In genomic region chr20:47225458-47225857, GRCh38 we compare ENCODE assay signal across 19 cellular contexts.
DNase-seq lines count a peak whose midpoint lies in the region; ATAC-seq, FAIRE-seq and TF ChIP-seq lines count a peak whose summit lies in the region.
"Had no signal": no experiment of that assay in that cellular context is flagged by ENCODE, and none has a peak within 500 bp of the region (broad histone marks: within the 10 kb centered on the region; RNA-seq: fewer than 3 reads in every experiment).

No MANE protein-coding gene starts in this region.

- no peak overlapping the region for H2AFZ ChIP-seq in K562 (ENCODE audit: low read depth, low read length)

- H3K9me1 ChIP-seq in K562 (ENCODE audit: control insufficient read depth, insufficient read depth, low read length): no peaks in the 10 kb centered on the region

- H3K27ac Mint-ChIP-seq in activated CD8-positive, alpha-beta T cell treated with anti-CD3 and anti-CD28 coated beads, Interleukin-2, amount 10 ng/mL, durations not matched to agents 7 days and 5 days: peak overlapping the region; percentile 43
- H3K27ac Mint-ChIP-seq in activated CD8-positive, alpha-beta T cell treated with anti-CD3 and anti-CD28 coated beads for 36 hours: no peak overlapping the region
- peak overlapping the region; percentile 73 for H3K27ac Mint-ChIP-seq in nephron progenitor cell
- H3K27ac Mint-ChIP-seq: HFFc6 had no signal

- H3K4me1 Mint-ChIP-seq in activated CD8-positive, alpha-beta T cell treated with anti-CD3 and anti-CD28 coated beads, Interleukin-2, amount 10 ng/mL, durations not matched to agents 7 days and 5 days (ENCODE audit: low read depth): peaks cover 14% of the 10 kb centered on the region
- no peaks in the 10 kb centered on the region for H3K4me1 Mint-ChIP-seq in activated CD8-positive, alpha-beta T cell treated with anti-CD3 and anti-CD28 coated beads for 36 hours (ENCODE audit: low read depth)
- peaks cover under 1% of the 10 kb centered on the region for H3K4me1 Mint-ChIP-seq in nephron progenitor cell

- no TSS peak for BruUV-seq in K562 (replicated peaks; lab: Mats Ljungman, UMichigan)

- H4K20me1 ChIP-seq in BLaER1 (peaks cover 87% of the 10 kb centered on the region), K562 (replicated peaks; ENCODE audit: control insufficient read depth, insufficient read depth, low read length) (peaks cover 10% of the 10 kb centered on the region; the same call in 1 of the 2 replicates)

- no peak for ATAC-seq in activated CD8-positive, alpha-beta T cell treated with anti-CD3 and anti-CD28 coated beads, Interleukin-2, amount 10 ng/mL, durations not matched to agents 7 days and 5 days
- no peak for ATAC-seq in activated CD8-positive, alpha-beta T cell treated with anti-CD3 and anti-CD28 coated beads for 36 hours
- no peak for ATAC-seq in K562
- no peak for ATAC-seq in HG02678 (IDR thresholded peaks at IDR 0.05; ENCODE audit: unreplicated experiment)
- ATAC-seq: A549; CD8-positive, alpha-beta T cell; HCT116 had no signal

- H3K4me2 ChIP-seq in BLaER1 (peak overlapping the region; percentile 4; the same call in 1 of the 2 replicates), K562 (ENCODE audit: insufficient read depth, low read length) (no peak overlapping the region)
- H3K4me2 ChIP-seq: A549 had no signal

- H3K27me3 ChIP-seq in BLaER1 (no peaks in the 10 kb centered on the region), K562 (ENCODE audit: control insufficient read depth in 2 of 2, insufficient read depth in 2 of 2, low read length in 2 of 2) (no peaks in the 10 kb centered on the region; a peak in 1 of 5 replicates)
- H3K27me3 ChIP-seq: BLaER1 treated with 17β-estradiol and CSF1 and Interleukin-3, amounts not matched to agents 10 nM and 100 nM had no signal

- intact Hi-C loops in activated CD8-positive, alpha-beta T cell treated with anti-CD3 and anti-CD28 coated beads for 36 hours (cut with micrococcal nuclease): no loop called here
- intact Hi-C loops in K562 (cut with micrococcal nuclease): no loop called here

- POLR2A ChIA-PET in activated CD8-positive, alpha-beta T cell treated with anti-CD3 and anti-CD28 coated beads, Interleukin-2, amount 10 ng/mL, durations not matched to agents 7 days and 5 days (lab: Charles Lee): no interaction called here
- POLR2A ChIA-PET in activated CD8-positive, alpha-beta T cell treated with anti-CD3 and anti-CD28 coated beads for 36 hours (lab: Charles Lee): interaction anchor here (1.4 kb wide), 1 partner anchor 10 kb away, joined by 3 read pairs; no protein-coding TSS in a partner anchor
- POLR2A ChIA-PET in K562 (lab: Yijun Ruan, JAX): interaction anchor here (0.6 kb wide), 2 partner anchors 20 to 481 kb away, joined by 3 to 4 read pairs; no protein-coding TSS in a partner anchor

- H3K4me1 ChIP-seq in BLaER1 (peaks cover 60% of the 10 kb centered on the region), K562 (replicated peaks in 1 of 2; ENCODE audit: control insufficient read depth in 2 of 2, insufficient read depth in 2 of 2, low read length in 2 of 2) (peaks cover 0 to 4% of the 10 kb centered on the region in 2 experiments; a peak in 2 of 5 replicates)
- H3K4me1 ChIP-seq: A549 had no signal

- WGBS in K562 (ENCODE audit: insufficient coverage, low coverage, missing lambda C conversion rate): no CpG with 5 or more reads among the region's 1 CpG

- no peak overlapping the region for H3K27ac ChIP-seq in BLaER1
- H3K27ac ChIP-seq in K562 (ENCODE audit: extremely low read depth, low read depth, low read length): no peak overlapping the region
- H3K27ac ChIP-seq: 22Rv1, A549 had no signal

- TF ChIP-seq CTCF in activated CD8-positive, alpha-beta T cell treated with anti-CD3 and anti-CD28 coated beads for 36 hours (IDR thresholded peaks at IDR 0.05): no peak
- TF ChIP-seq CTCF in K562 (IDR thresholded peaks at IDR 0.05 in 2 of 3, conservative IDR thresholded peaks at IDR 0.05 in 1 of 3; ENCODE audit: insufficient read depth in 2 of 3, low read depth in 1 of 3, low read length in 3 of 3) (no peak), nephron progenitor cell (IDR thresholded peaks at IDR 0.05) (no peak)

- peaks cover 61% of the 10 kb centered on the region for H3K36me3 Mint-ChIP-seq in activated CD8-positive, alpha-beta T cell treated with anti-CD3 and anti-CD28 coated beads, Interleukin-2, amount 10 ng/mL, durations not matched to agents 7 days and 5 days (ENCODE audit: low read depth)
- peaks cover 34% of the 10 kb centered on the region for H3K36me3 Mint-ChIP-seq in activated CD8-positive, alpha-beta T cell treated with anti-CD3 and anti-CD28 coated beads for 36 hours (ENCODE audit: low read depth)
- peaks cover 79% of the 10 kb centered on the region for H3K36me3 Mint-ChIP-seq in nephron progenitor cell (ENCODE audit: low read depth)

- H3K36me3 ChIP-seq in BLaER1 (peaks cover 98% of the 10 kb centered on the region), K562 (ENCODE audit: control insufficient read depth, insufficient read depth, low read length) (peaks cover 98% of the 10 kb centered on the region)

- H3K4me3 ChIP-seq in BLaER1 (no peak overlapping the region), K562 (no peak overlapping the region)
- H3K4me3 ChIP-seq: A549; BLaER1 treated with 17β-estradiol and CSF1 and Interleukin-3, amounts not matched to agents 10 nM and 100 nM had no signal

- no peak overlapping the region for H3K9ac ChIP-seq in BLaER1
- no peak overlapping the region for H3K9ac ChIP-seq in K562 (ENCODE audit: insufficient read depth in 1 of 2, low read depth in 2 of 2, low read length in 2 of 2)
- H3K9ac ChIP-seq: BLaER1 treated with 17β-estradiol and CSF1 and Interleukin-3, amounts not matched to agents 10 nM and 100 nM had no signal

- H3K27me3 Mint-ChIP-seq in activated CD8-positive, alpha-beta T cell treated with anti-CD3 and anti-CD28 coated beads, Interleukin-2, amount 10 ng/mL, durations not matched to agents 7 days and 5 days (ENCODE audit: low read depth): no peaks in the 10 kb centered on the region
- H3K27me3 Mint-ChIP-seq in activated CD8-positive, alpha-beta T cell treated with anti-CD3 and anti-CD28 coated beads for 36 hours: no peaks in the 10 kb centered on the region
- H3K27me3 Mint-ChIP-seq in nephron progenitor cell (ENCODE audit: low read depth, poor library complexity): no peaks in the 10 kb centered on the region

- H3K9me3 ChIP-seq in BLaER1: no peaks in the 10 kb centered on the region
- no peaks in the 10 kb centered on the region for H3K9me3 ChIP-seq in K562 (replicated peaks; ENCODE audit: control insufficient read depth, insufficient read depth, low read depth, low read length)
- H3K9me3 ChIP-seq: A549; BLaER1 treated with 17β-estradiol and CSF1 and Interleukin-3, amounts not matched to agents 10 nM and 100 nM had no signal

- CTCF ChIA-PET in activated CD8-positive, alpha-beta T cell treated with anti-CD3 and anti-CD28 coated beads, Interleukin-2, amount 10 ng/mL, durations not matched to agents 7 days and 5 days (lab: Charles Lee): interaction anchor here (1.3 kb wide), 1 partner anchor 158 kb away, joined by 4 read pairs; no protein-coding TSS in a partner anchor
- CTCF ChIA-PET in activated CD8-positive, alpha-beta T cell treated with anti-CD3 and anti-CD28 coated beads for 36 hours (lab: Charles Lee): interaction anchor here (1.8 kb wide), 1 partner anchor 12 kb away, joined by 6 read pairs; no protein-coding TSS in a partner anchor
- CTCF ChIA-PET in K562 (lab: Yijun Ruan, JAX; ENCODE audit: low intra/inter-chr PET ratio): no interaction called here

- H3K79me2 ChIP-seq in K562 (ENCODE audit: control insufficient read depth, insufficient read depth, low read length): peaks cover 48% of the 10 kb centered on the region

- no peak for FAIRE-seq in K562 (lab: Jason Lieb, UNC)
- FAIRE-seq: A549, HTR-8/SVneo had no signal

- H3K9me3 Mint-ChIP-seq in activated CD8-positive, alpha-beta T cell treated with anti-CD3 and anti-CD28 coated beads, Interleukin-2, amount 10 ng/mL, durations not matched to agents 7 days and 5 days (ENCODE audit: insufficient read depth): no peaks in the 10 kb centered on the region
- H3K9me3 Mint-ChIP-seq in activated CD8-positive, alpha-beta T cell treated with anti-CD3 and anti-CD28 coated beads for 36 hours: no peaks in the 10 kb centered on the region
- no peaks in the 10 kb centered on the region for H3K9me3 Mint-ChIP-seq in nephron progenitor cell
- H3K9me3 Mint-ChIP-seq: CD8-positive, alpha-beta T cell; HFFc6 had no signal

- H3K4me3 Mint-ChIP-seq in activated CD8-positive, alpha-beta T cell treated with anti-CD3 and anti-CD28 coated beads, Interleukin-2, amount 10 ng/mL, durations not matched to agents 7 days and 5 days: no peak overlapping the region
- no peak overlapping the region for H3K4me3 Mint-ChIP-seq in activated CD8-positive, alpha-beta T cell treated with anti-CD3 and anti-CD28 coated beads for 36 hours
- H3K4me3 Mint-ChIP-seq in nephron progenitor cell: no peak overlapping the region
- H3K4me3 Mint-ChIP-seq: CD8-positive, alpha-beta T cell; HFFc6 had no signal

- DNase-seq in activated CD8-positive, alpha-beta T cell treated with anti-CD3 and anti-CD28 coated beads, Interleukin-2, amount 10 ng/mL, durations not matched to agents 7 days and 5 days: no peak
- DNase-seq in activated CD8-positive, alpha-beta T cell treated with anti-CD3 and anti-CD28 coated beads for 36 hours: no peak
- no peak for DNase-seq in K562 (ENCODE audit: extremely low read depth in 1 of 4, low spot score in 3 of 4)
- no peak for DNase-seq in nephron progenitor cell
- no peak for DNase-seq in activated CD4-positive, CD25-positive, alpha-beta regulatory T cell treated with anti-CD3 and anti-CD28 coated beads, Interleukin-2, amount 50 U/mL, for 72 hours
- DNase-seq: Calu3; CD8-positive, alpha-beta T cell; DMS79 treated with DMSO at 0.1 percent for 48 hours; GF-D8; GOT3; H7; HFFc6 had no signal

- TF ChIP-seq RAD21 in K562 (CRISPR knock-in tag; conservative IDR thresholded peaks at IDR 0.05 in 1 of 2, IDR thresholded peaks at IDR 0.05 in 1 of 2): no peak

- in situ Hi-C loops in K562 (cut with MboI): no loop called here

- TF ChIP-seq POLR2A in K562 (conservative IDR thresholded peaks at IDR 0.05): no peak

- TF ChIP-seq EP300 in K562 (IDR thresholded peaks at IDR 0.05; ENCODE audit: low read length): no peak

TF ChIP-seq in K562, 482 proteins besides CTCF, POLR2A, EP300 and RAD21 (continues in another document):
- TF ChIP-seq PCBP1 (IDR thresholded peaks at IDR 0.05; ENCODE audit: low read depth, low read length, poor library complexity, severe bottlenecking) (peak; percentile 70), VEZF1 (CRISPR knock-in tag; IDR thresholded peaks at IDR 0.05) (peak; percentile 19; the same call in 1 of the 2 replicates)
